Comparison of ENCODE assay signal across 16 cellular contexts in genomic region chr7:949021-949934, GRCh38. TPM values are rescaled to one million over a fixed set of nuclear protein-coding genes. Genes with fewer than 3 reads are reported as not detected.
A peak's percentile ranks its signal among the peaks of the same experiment; 100 is the strongest.
DNase-seq lines count a peak whose midpoint lies in the region; ATAC-seq and TF ChIP-seq lines count a peak whose summit lies in the region.
"Had no signal": no experiment of that assay in that cellular context is flagged by ENCODE, and none has a peak within 500 bp of the region (broad histone marks: within the 10 kb centered on the region; RNA-seq: fewer than 3 reads in every experiment).

No MANE protein-coding gene starts in this region.

- in situ Hi-C loops in transverse colon (cut with MboI; ENCODE audit: low pct_ligation_motif_present in 1 of 4, low pct_unique_long_range_greater_than_20kb in 1 of 4, low sequenced_read_pairs in 3 of 4), result no loop called here

- H3K27me3 ChIP-seq in PC-3 (ENCODE audit: low read length), result no peaks in the 10 kb centered on the region
- H3K27me3 ChIP-seq in right cardiac atrium (ENCODE audit: control insufficient read depth, insufficient read depth), result no peaks in the 10 kb centered on the region
- H3K27me3 ChIP-seq in transverse colon, result no peaks in the 10 kb centered on the region
- H3K27me3 ChIP-seq: thyroid gland had no signal

- no peaks in the 10 kb centered on the region for H4K20me1 ChIP-seq in PC-3 (ENCODE audit: low read length)

- H3K36me3 Mint-ChIP-seq in activated CD8-positive, alpha-beta T cell treated with anti-CD3 and anti-CD28 coated beads for 36 hours (ENCODE audit: low read depth), result peaks cover 16% of the 10 kb centered on the region
- no peaks in the 10 kb centered on the region for H3K36me3 Mint-ChIP-seq in activated CD8-positive, alpha-beta T cell treated with anti-CD3 and anti-CD28 coated beads, Interleukin-2, amount 10 ng/mL, durations not matched to agents 7 days and 5 days (ENCODE audit: low read depth)

- 90% methylated on average over 27 of the region's 28 CpGs for WGBS in right cardiac atrium
- 84% methylated on average over 22 of the region's 28 CpGs; no CpG with 5 or more reads in 1 of the 2 donors for WGBS in transverse colon (ENCODE audit: low coverage in 1 of 2), 2 donors

- H3K9me2 ChIP-seq in PC-3 (replicated peaks; ENCODE audit: low read length), result no peaks in the 10 kb centered on the region

- no peak for ATAC-seq in activated CD8-positive, alpha-beta T cell treated with anti-CD3 and anti-CD28 coated beads for 36 hours
- no peak for ATAC-seq in activated CD8-positive, alpha-beta T cell treated with anti-CD3 and anti-CD28 coated beads, Interleukin-2, amount 10 ng/mL, durations not matched to agents 7 days and 5 days
- peak; percentile 37 for ATAC-seq in PC-3
- ATAC-seq in right cardiac atrium, result no peak
- ATAC-seq in HG03521 (IDR thresholded peaks at IDR 0.05; ENCODE audit: unreplicated experiment), result no peak
- ATAC-seq in left lobe of liver, result no peak

- POLR2A ChIA-PET in activated CD8-positive, alpha-beta T cell treated with anti-CD3 and anti-CD28 coated beads for 36 hours (lab: Charles Lee), result interaction anchor here (0.7 kb wide), 1 partner anchor 52 kb away, joined by 3 read pairs; no protein-coding TSS in a partner anchor
- POLR2A ChIA-PET in activated CD8-positive, alpha-beta T cell treated with anti-CD3 and anti-CD28 coated beads, Interleukin-2, amount 10 ng/mL, durations not matched to agents 7 days and 5 days (lab: Charles Lee), result interaction anchor here (0.5 kb wide), 1 partner anchor 48 kb away, joined by 3 read pairs; no protein-coding TSS in a partner anchor
- POLR2A ChIA-PET in PC-3 (lab: Charles Lee; ENCODE audit: unreplicated experiment), result interaction anchor here (0.6 kb wide), 1 partner anchor 28 kb away, joined by 3 read pairs; no protein-coding TSS in a partner anchor

- intact Hi-C loops in activated CD8-positive, alpha-beta T cell treated with anti-CD3 and anti-CD28 coated beads for 36 hours (cut with micrococcal nuclease), result loop anchor here (5.0 kb wide), 1 partner anchor 37 kb away; no protein-coding TSS in a partner anchor
- intact Hi-C loops in PC-3 (cut with micrococcal nuclease) (loop anchor here (1.0 kb wide), 1 partner anchor 35 kb away; no protein-coding TSS in a partner anchor), right cardiac atrium (cut with DNase I) (no loop called here), transverse colon (cut with DNase I; ENCODE audit: low total_unique reads) (no loop called here)

- H3K4me3 Mint-ChIP-seq in activated CD8-positive, alpha-beta T cell treated with anti-CD3 and anti-CD28 coated beads for 36 hours, result no peak overlapping the region
- no peak overlapping the region for H3K4me3 Mint-ChIP-seq in activated CD8-positive, alpha-beta T cell treated with anti-CD3 and anti-CD28 coated beads, Interleukin-2, amount 10 ng/mL, durations not matched to agents 7 days and 5 days

- H3K4me1 ChIP-seq in PC-3 (ENCODE audit: insufficient read depth, low read length) (peaks cover 36% of the 10 kb centered on the region), right cardiac atrium (ENCODE audit: control insufficient read depth, insufficient read depth, low read length) (no peaks in the 10 kb centered on the region), transverse colon (peaks cover 6 to 48% (median 32%) of the 10 kb centered on the region in 4 donors)

- peaks cover 17% of the 10 kb centered on the region for H3K4me1 Mint-ChIP-seq in activated CD8-positive, alpha-beta T cell treated with anti-CD3 and anti-CD28 coated beads for 36 hours (ENCODE audit: low read depth)
- peaks cover 14% of the 10 kb centered on the region for H3K4me1 Mint-ChIP-seq in activated CD8-positive, alpha-beta T cell treated with anti-CD3 and anti-CD28 coated beads, Interleukin-2, amount 10 ng/mL, durations not matched to agents 7 days and 5 days (ENCODE audit: low read depth)

- H3K27ac Mint-ChIP-seq in activated CD8-positive, alpha-beta T cell treated with anti-CD3 and anti-CD28 coated beads for 36 hours, result peak overlapping the region; percentile 44
- no peak overlapping the region for H3K27ac Mint-ChIP-seq in activated CD8-positive, alpha-beta T cell treated with anti-CD3 and anti-CD28 coated beads, Interleukin-2, amount 10 ng/mL, durations not matched to agents 7 days and 5 days

- CTCF ChIA-PET in activated CD8-positive, alpha-beta T cell treated with anti-CD3 and anti-CD28 coated beads for 36 hours (lab: Charles Lee), result no interaction called here
- CTCF ChIA-PET in activated CD8-positive, alpha-beta T cell treated with anti-CD3 and anti-CD28 coated beads, Interleukin-2, amount 10 ng/mL, durations not matched to agents 7 days and 5 days (lab: Charles Lee), result no interaction called here
- CTCF ChIA-PET in PC-3 (lab: Charles Lee), result interaction anchor here (0.6 kb wide), 1 partner anchor 25 kb away, joined by 3 read pairs; no protein-coding TSS in a partner anchor

- BruUV-seq in PC-3 (replicated peaks; lab: Mats Ljungman, UMichigan), result no TSS peak

- no peaks in the 10 kb centered on the region for H3F3A ChIP-seq in PC-3 (ENCODE audit: low read length, unreplicated experiment)

- no peak overlapping the region for H2AFZ ChIP-seq in PC-3 (ENCODE audit: low read length)

- H3K9me3 ChIP-seq in PC-3 (ENCODE audit: low read length), result no peaks in the 10 kb centered on the region
- H3K9me3 ChIP-seq in right cardiac atrium (ENCODE audit: control insufficient read depth, low read length), result no peaks in the 10 kb centered on the region
- no peaks in the 10 kb centered on the region for H3K9me3 ChIP-seq in transverse colon
- H3K9me3 ChIP-seq: thyroid gland had no signal

- H3K9me3 Mint-ChIP-seq in activated CD8-positive, alpha-beta T cell treated with anti-CD3 and anti-CD28 coated beads for 36 hours, result no peaks in the 10 kb centered on the region
- H3K9me3 Mint-ChIP-seq in activated CD8-positive, alpha-beta T cell treated with anti-CD3 and anti-CD28 coated beads, Interleukin-2, amount 10 ng/mL, durations not matched to agents 7 days and 5 days (ENCODE audit: insufficient read depth), result no peaks in the 10 kb centered on the region

- H3K36me3 ChIP-seq in PC-3 (ENCODE audit: low read depth, low read length), result no peaks in the 10 kb centered on the region
- H3K36me3 ChIP-seq in transverse colon, result no peaks in the 10 kb centered on the region
- H3K36me3 ChIP-seq: thyroid gland had no signal

- H3K4me3 ChIP-seq in PC-3 (ENCODE audit: low read length) (no peak overlapping the region), right cardiac atrium (ENCODE audit: low read length) (no peak overlapping the region), transverse colon (no peak overlapping the region)
- H3K4me3 ChIP-seq: SK-N-MC, thyroid gland had no signal

- no peak for TF ChIP-seq EP300 in transverse colon (IDR thresholded peaks at IDR 0.05; ENCODE audit: low read depth)

- H3K27ac ChIP-seq in PC-3 (ENCODE audit: low read length) (peak overlapping the region; percentile 51), right cardiac atrium (ENCODE audit: low read length) (no peak overlapping the region), transverse colon (no peak overlapping the region)
- H3K27ac ChIP-seq: SK-N-MC, thyroid gland had no signal

- H3K79me2 ChIP-seq in PC-3 (ENCODE audit: low read length), result peaks cover 12% of the 10 kb centered on the region; the same call in 1 of the 2 replicates

- H3K27me3 Mint-ChIP-seq in activated CD8-positive, alpha-beta T cell treated with anti-CD3 and anti-CD28 coated beads for 36 hours, result no peaks in the 10 kb centered on the region
- H3K27me3 Mint-ChIP-seq in activated CD8-positive, alpha-beta T cell treated with anti-CD3 and anti-CD28 coated beads, Interleukin-2, amount 10 ng/mL, durations not matched to agents 7 days and 5 days (ENCODE audit: low read depth), result no peaks in the 10 kb centered on the region

- H3K9ac ChIP-seq in PC-3 (ENCODE audit: low read length), result 0 out of 2 replicates have a peak overlapping the region, but pooled peaks have one; percentile 9

- TF ChIP-seq CTCF in activated CD8-positive, alpha-beta T cell treated with anti-CD3 and anti-CD28 coated beads for 36 hours (IDR thresholded peaks at IDR 0.05), result no peak
- no peak for TF ChIP-seq CTCF in PC-3 (conservative IDR thresholded peaks at IDR 0.05; ENCODE audit: low read depth, low read length)
- TF ChIP-seq CTCF in transverse colon (IDR thresholded peaks at IDR 0.05), result no peak

- H3K4me2 ChIP-seq in PC-3 (ENCODE audit: low read length), result peak overlapping the region; percentile 54

- TF ChIP-seq POLR2A in transverse colon (IDR thresholded peaks at IDR 0.05), result no peak

- DNase-seq in activated CD8-positive, alpha-beta T cell treated with anti-CD3 and anti-CD28 coated beads for 36 hours, result no peak
- DNase-seq in activated CD8-positive, alpha-beta T cell treated with anti-CD3 and anti-CD28 coated beads, Interleukin-2, amount 10 ng/mL, durations not matched to agents 7 days and 5 days, result no peak
- DNase-seq in PC-3 (peak; percentile 71), right cardiac atrium (peak in 2 of 3 donors; percentile 20 to 34), transverse colon (peak; percentile 38), RKO (ENCODE audit: low spot score) (no peak), left lobe of liver (ENCODE audit: low spot score) (no peak)
- DNase-seq: DMS53; effector CD8-positive, alpha-beta T cell; kidney glomerular epithelial cell; NCI-H187; NCI-H82; thyroid gland had no signal

RNA-seq across cellular contexts. Expression of gene ADAP1, which starts 5.2 kb away (rescaled TPM):
- 10 to 100 TPM; 34.6 to 40.9 TPM for total RNA-seq in activated CD8-positive, alpha-beta T cell treated with anti-CD3 and anti-CD28 coated beads for 36 hours
- total RNA-seq in activated CD8-positive, alpha-beta T cell treated with anti-CD3 and anti-CD28 coated beads, Interleukin-2, amount 10 ng/mL, durations not matched to agents 7 days and 5 days, result 10 to 100 TPM; 24.2 to 28.6 TPM
- 31.2 and 36.4 TPM in 2 replicates for total RNA-seq in PC-3 (2014; rRNA removed)
- 1 to 10 TPM; 4.8 to 7.1 (median 6.4) TPM for total RNA-seq in right cardiac atrium
- polyA plus RNA-seq in right cardiac atrium, result 8.4 TPM
- total RNA-seq in transverse colon, result 100 to 1,000 TPM in 3 of 4 donors, 10 to 100 TPM in 1; 84.9 to 360 (median 169) TPM
- total RNA-seq in left lobe of liver, result 2.8 TPM

RNA-seq across cellular contexts. Expression of gene COX19, which starts 26.1 kb away (rescaled TPM):
- total RNA-seq in activated CD8-positive, alpha-beta T cell treated with anti-CD3 and anti-CD28 coated beads for 36 hours, result 10 to 100 TPM; 15.5 to 18.0 TPM
- 10 to 100 TPM; 16.8 to 18.2 TPM for total RNA-seq in activated CD8-positive, alpha-beta T cell treated with anti-CD3 and anti-CD28 coated beads, Interleukin-2, amount 10 ng/mL, durations not matched to agents 7 days and 5 days
- 11.6 and 12.4 TPM in 2 replicates for total RNA-seq in PC-3 (2014; rRNA removed)
- 1 to 10 TPM; 6.3 to 8.8 (median 7.8) TPM for total RNA-seq in right cardiac atrium
- polyA plus RNA-seq in right cardiac atrium, result 5.8 TPM
- 10 to 100 TPM in 3 of 4 donors, 1 to 10 TPM in 1; 8.6 to 30.2 (median 16.9) TPM for total RNA-seq in transverse colon
- total RNA-seq in left lobe of liver, result 5.2 TPM

RNA-seq across cellular contexts. Expression of gene CYP2W1, which starts 33.7 kb away (rescaled TPM):
- not detected for total RNA-seq in activated CD8-positive, alpha-beta T cell treated with anti-CD3 and anti-CD28 coated beads for 36 hours
- not detected for total RNA-seq in activated CD8-positive, alpha-beta T cell treated with anti-CD3 and anti-CD28 coated beads, Interleukin-2, amount 10 ng/mL, durations not matched to agents 7 days and 5 days
- total RNA-seq in PC-3 (2014; rRNA removed), result not detected in 2 replicates
- not detected for total RNA-seq in right cardiac atrium
- polyA plus RNA-seq in right cardiac atrium, result not detected
- total RNA-seq in transverse colon, result under 1 TPM in 2 of 4 donors, not detected in 2; 0.41 to 0.95 TPM
- total RNA-seq in left lobe of liver, result 0.08 TPM
- total RNA-seq: frontal cortex, thyroid gland had no signal

Comparison
In these comparisons a context has a peak if more than half of its experiments do, and no peak if none do; other contexts are left out.
1. DNase-seq: peak in PC-3 (single experiment), right cardiac atrium (2 of 3) and transverse colon (single experiment); none in activated CD8-positive, alpha-beta T cell treated with anti-CD3 and anti-CD28 coated beads for 36 hours (single experiment), activated CD8-positive, alpha-beta T cell treated with anti-CD3 and anti-CD28 coated beads, Interleukin-2, amount 10 ng/mL, durations not matched to agents 7 days and 5 days (single experiment), RKO (single experiment) and left lobe of liver (single experiment).
2. intact Hi-C loops: an anchor here in activated CD8-positive, alpha-beta T cell treated with anti-CD3 and anti-CD28 coated beads for 36 hours (5.0 kb wide) and PC-3 (1.0 kb wide); none called in right cardiac atrium and transverse colon.